8 cellular contexts compared by ENCODE assay signal in genomic region chr2:72887032-72887835, GRCh38. TPM values are rescaled to one million over a fixed set of nuclear protein-coding genes. Genes with fewer than 3 reads are reported as not detected.
DNase-seq lines count a peak whose midpoint lies in the region; ATAC-seq and TF ChIP-seq lines count a peak whose summit lies in the region.

TSS of gene SPR (plus strand) at chr2:72887408. CDS start at chr2:72887433, 25 bp downstream.

- ATAC-seq in HG02798 (IDR thresholded peaks at IDR 0.05; ENCODE audit: poor library complexity, unreplicated experiment) = peak; percentile 93

- H3K36me3 Mint-ChIP-seq in immature natural killer cell = no peaks in the 10 kb centered on the region

- H3K27ac ChIP-seq in VCaP (peak within 1 kb of the TSS; percentile 95), skin epidermis (peak within 1 kb of the TSS in 16 of 21 experiments; percentile 13 to 85 (median 70))

- H3K4me3 ChIP-seq in cardiac fibroblast (replicated peaks in 1 of 2; ENCODE audit: low read depth in 2 of 2, low read length in 2 of 2) (peak within 1 kb of the TSS; percentile 62 to 63), skin epidermis (peak within 1 kb of the TSS; percentile 45 to 75 (median 56))

- DNase-seq in NCI-H2081 (lab: John Stamatoyannopoulos, UW) (peak; percentile 60 to 78), NCI-H2081 treated with DMSO at 0.1 percent for 48 hours (lab: John Stamatoyannopoulos, UW) (no peak), NCI-H1694 treated with DMSO at 0.1 percent for 48 hours (lab: John Stamatoyannopoulos, UW) (peak; percentile 25), cardiac fibroblast (ENCODE audit: low read depth in 2 of 2) (peak; percentile 53 to 67), immature natural killer cell (peak; percentile 34 to 46 (median 41))

- no peak for TF ChIP-seq CTCF in VCaP (conservative IDR thresholded peaks at IDR 0.05)
- no peak for TF ChIP-seq CTCF in cardiac fibroblast (IDR thresholded peaks at IDR 0.05; ENCODE audit: low read depth, low read length)

- no peaks in the 10 kb centered on the region for H3K9me3 Mint-ChIP-seq in immature natural killer cell

- peak within 1 kb of the TSS; percentile 76 to 88 (median 82) for H3K4me3 Mint-ChIP-seq in immature natural killer cell

- H3K4me1 Mint-ChIP-seq in immature natural killer cell = peaks cover 7 to 9% of the 10 kb centered on the region in 2 donors

- peak within 1 kb of the TSS in 1 of 6 donors; percentile 25 for H3K27ac Mint-ChIP-seq in immature natural killer cell

- H3K27me3 Mint-ChIP-seq in immature natural killer cell (ENCODE audit: low read depth in 3 of 3) = peaks cover 12 to 30% (median 15%) of the 10 kb centered on the region in 3 donors

RNA-seq across cellular contexts. Expression of gene SPR, which starts in this region (rescaled TPM):
- polyA plus RNA-seq in immature natural killer cell = 1 to 10 TPM; 1.2 to 2.2 (median 1.4) TPM
